ENCODE assay signal across 13 cellular contexts in the genomic region with DNA sequence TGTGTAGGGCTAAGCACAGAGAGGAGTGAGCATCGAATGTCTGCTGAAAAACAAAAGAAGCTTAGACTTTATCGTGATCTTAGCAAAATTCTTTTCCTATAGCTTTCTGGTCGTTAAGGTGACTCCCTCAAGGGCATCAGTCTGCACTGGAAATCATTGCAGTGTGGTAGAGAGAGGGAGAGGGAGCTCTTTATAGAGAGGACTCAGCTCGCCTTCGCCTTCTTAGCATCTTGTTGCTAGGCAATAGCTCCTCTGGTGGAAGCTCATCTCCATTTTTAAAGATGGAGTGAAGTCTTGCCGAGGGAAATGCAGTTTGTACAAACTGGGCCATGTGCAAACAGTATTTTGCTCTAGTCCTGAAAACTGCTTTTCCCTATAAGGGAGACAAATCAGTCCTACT.
DNase-seq lines count a peak whose midpoint lies in the region; ATAC-seq and TF ChIP-seq lines count a peak whose summit lies in the region.
"Had no signal": no experiment of that assay in that cellular context is flagged by ENCODE, and none has a peak within 500 bp of the region (broad histone marks: within the 10 kb centered on the region; RNA-seq: fewer than 3 reads in every experiment).

No MANE protein-coding gene starts in this region.

- no peak overlapping the region for H3K27ac Mint-ChIP-seq in GM23338
- no peak overlapping the region for H3K27ac Mint-ChIP-seq in activated naive CD4-positive, alpha-beta T cell treated with anti-CD3 and anti-CD28 coated beads for 36 hours
- H3K27ac Mint-ChIP-seq: activated B cell treated with CpG ODN at 0.5 μM for 24 hours; activated naive CD8-positive, alpha-beta T cell treated with anti-CD3 and anti-CD28 coated beads, Interleukin-2, amount 10 ng/mL, durations not matched to agents 7 days and 5 days; naive thymus-derived CD4-positive, alpha-beta T cell had no signal

- no peaks in the 10 kb centered on the region for H3K4me1 Mint-ChIP-seq in GM23338
- H3K4me1 Mint-ChIP-seq in activated naive CD4-positive, alpha-beta T cell treated with anti-CD3 and anti-CD28 coated beads for 36 hours (ENCODE audit: low read depth): no peaks in the 10 kb centered on the region
- H3K4me1 Mint-ChIP-seq: activated B cell treated with CpG ODN at 0.5 μM for 24 hours had no signal

- no peaks in the 10 kb centered on the region; the same call in 2 of the 3 replicates for H3K9me3 Mint-ChIP-seq in GM23338
- no peaks in the 10 kb centered on the region for H3K9me3 Mint-ChIP-seq in activated naive CD4-positive, alpha-beta T cell treated with anti-CD3 and anti-CD28 coated beads for 36 hours
- H3K9me3 Mint-ChIP-seq: activated naive CD8-positive, alpha-beta T cell treated with anti-CD3 and anti-CD28 coated beads, Interleukin-2, amount 10 ng/mL, durations not matched to agents 7 days and 5 days had no signal

- WGBS in neuronal stem cell (ENCODE audit: extremely low coverage in 2 of 2, insufficient read length in 2 of 2, insufficient replicate concordance in 1 of 2), 2 donors: no CpG with 5 or more reads among the region's 6 CpGs

- peak overlapping the region; percentile 0; the same call in 1 of the 2 replicates for H2AFZ ChIP-seq in GM23338
- peak overlapping the region; percentile 68 for H2AFZ ChIP-seq in neuronal stem cell (ENCODE audit: low read length)

- no peak overlapping the region for H2BK5ac ChIP-seq in neuronal stem cell (ENCODE audit: low read length)

- H3K9ac ChIP-seq in neuronal stem cell (ENCODE audit: low read depth, low read length, poor library complexity): no peak overlapping the region

- H3K27me3 Mint-ChIP-seq in GM23338 (ENCODE audit: insufficient read depth, low read depth, poor library complexity): no peaks in the 10 kb centered on the region
- H3K27me3 Mint-ChIP-seq in activated naive CD4-positive, alpha-beta T cell treated with anti-CD3 and anti-CD28 coated beads for 36 hours (ENCODE audit: low read depth): peaks cover 14% of the 10 kb centered on the region
- H3K27me3 Mint-ChIP-seq: activated naive CD8-positive, alpha-beta T cell treated with anti-CD3 and anti-CD28 coated beads, Interleukin-2, amount 10 ng/mL, durations not matched to agents 7 days and 5 days had no signal

- CTCF ChIA-PET in activated naive CD4-positive, alpha-beta T cell treated with anti-CD3 and anti-CD28 coated beads for 36 hours (lab: Charles Lee): interaction anchor here (0.6 to 1.0 kb wide), 5 partner anchors 14 to 1253 kb away, joined by 3 read pairs; no protein-coding TSS in a partner anchor

- H3K4me2 ChIP-seq in GM23338 (peak overlapping the region; percentile 44; the same call in 1 of the 2 replicates), neuronal stem cell (ENCODE audit: insufficient read depth, low read length, poor library complexity, severe bottlenecking) (no peak overlapping the region)

- no peak overlapping the region for H2BK15ac ChIP-seq in neuronal stem cell (ENCODE audit: low read length)

- intact Hi-C loops in activated naive CD4-positive, alpha-beta T cell treated with anti-CD3 and anti-CD28 coated beads for 36 hours (cut with micrococcal nuclease): loop anchor here (5.0 to 10.0 kb wide), 2 partner anchors 387 to 679 kb away; no protein-coding TSS in a partner anchor

- no peak overlapping the region for H2BK12ac ChIP-seq in neuronal stem cell (ENCODE audit: low read length)

- DNase-seq in GM23338 (ENCODE audit: low spot score) (peak; percentile 87), NCI-H2227 treated with DMSO at 0.1 percent for 48 hours (lab: John Stamatoyannopoulos, UW) (peak; percentile 87), choroid plexus epithelial cell (ENCODE audit: low read depth) (peak; percentile 16), neuronal stem cell (ENCODE audit: low spot score) (peak; percentile 9), kidney glomerular epithelial cell (lab: John Stamatoyannopoulos, UW) (no peak)
- no peak for DNase-seq in activated naive CD4-positive, alpha-beta T cell treated with anti-CD3 and anti-CD28 coated beads for 36 hours
- DNase-seq: activated B cell treated with CpG ODN at 0.5 μM for 24 hours; activated naive CD8-positive, alpha-beta T cell treated with anti-CD3 and anti-CD28 coated beads, Interleukin-2, amount 10 ng/mL, durations not matched to agents 7 days and 5 days; naive thymus-derived CD4-positive, alpha-beta T cell; NK-92 treated with Interleukin-12 subunit alpha and Interleukin-12 subunit beta, amount 100 ng/mL, for 24 hours had no signal

- H4K8ac ChIP-seq in neuronal stem cell (ENCODE audit: low read depth, low read length): no peak overlapping the region

- ATAC-seq in GM23338: peak; percentile 95
- no peak for ATAC-seq in GM21619 (IDR thresholded peaks at IDR 0.05; ENCODE audit: unreplicated experiment)
- ATAC-seq in HG02840 (IDR thresholded peaks at IDR 0.05; ENCODE audit: low FRiP score, unreplicated experiment): no peak
- ATAC-seq: naive thymus-derived CD4-positive, alpha-beta T cell had no signal

- H2BK120ac ChIP-seq in neuronal stem cell (ENCODE audit: low read depth, low read length): no peak overlapping the region

- H3K4me1 ChIP-seq in GM23338 (ENCODE audit: insufficient read depth) (0 out of 2 replicates have a peak, but pooled peaks cover 7% of the 10 kb centered on the region), neuronal stem cell (ENCODE audit: control insufficient read depth in 2 of 2, insufficient read depth in 1 of 2, low read depth in 1 of 2, low read length in 2 of 2) (peaks cover 5 to 20% of the 10 kb centered on the region in 2 donors)
- H3K4me1 ChIP-seq: SJSA1 had no signal

- no peaks in the 10 kb centered on the region for H3K9me2 ChIP-seq in GM23338 (ENCODE audit: insufficient read depth)

- H3K36me3 Mint-ChIP-seq in GM23338 (ENCODE audit: low read depth): no peaks in the 10 kb centered on the region
- no peaks in the 10 kb centered on the region for H3K36me3 Mint-ChIP-seq in activated naive CD4-positive, alpha-beta T cell treated with anti-CD3 and anti-CD28 coated beads for 36 hours (ENCODE audit: low read depth)
- H3K36me3 Mint-ChIP-seq: activated naive CD8-positive, alpha-beta T cell treated with anti-CD3 and anti-CD28 coated beads, Interleukin-2, amount 10 ng/mL, durations not matched to agents 7 days and 5 days had no signal

- H3F3A ChIP-seq in GM23338 (replicated peaks; ENCODE audit: low read depth): no peaks in the 10 kb centered on the region

- no peak overlapping the region for H3K4me3 Mint-ChIP-seq in GM23338
- H3K4me3 Mint-ChIP-seq in activated naive CD4-positive, alpha-beta T cell treated with anti-CD3 and anti-CD28 coated beads for 36 hours: no peak overlapping the region
- H3K4me3 Mint-ChIP-seq: activated B cell treated with CpG ODN at 0.5 μM for 24 hours; activated naive CD8-positive, alpha-beta T cell treated with anti-CD3 and anti-CD28 coated beads, Interleukin-2, amount 10 ng/mL, durations not matched to agents 7 days and 5 days; naive thymus-derived CD4-positive, alpha-beta T cell had no signal

- H3K23ac ChIP-seq in neuronal stem cell (ENCODE audit: low read depth, low read length, poor library complexity): no peak overlapping the region

- H3K18ac ChIP-seq in neuronal stem cell (ENCODE audit: low read length): no peak overlapping the region

- H3K27ac ChIP-seq in GM23338 (ENCODE audit: low read depth) (no peak overlapping the region), neuronal stem cell (replicated peaks; ENCODE audit: low read length) (no peak overlapping the region)
- H3K27ac ChIP-seq: SJSA1 had no signal

- no peaks in the 10 kb centered on the region for H3K9me3 ChIP-seq in neuronal stem cell (replicated peaks in 1 of 2; ENCODE audit: control insufficient read depth in 2 of 2, insufficient read depth in 1 of 2, low read depth in 1 of 2, low read length in 2 of 2)
- H3K9me3 ChIP-seq: SJSA1 had no signal

- no peak overlapping the region for H3K14ac ChIP-seq in neuronal stem cell (ENCODE audit: low read length)

- H4K20me1 ChIP-seq in GM23338 (replicated peaks; ENCODE audit: insufficient read depth): no peaks in the 10 kb centered on the region

- H3K27me3 ChIP-seq in GM23338 (ENCODE audit: insufficient read depth): no peaks in the 10 kb centered on the region
- no peaks in the 10 kb centered on the region for H3K27me3 ChIP-seq in neuronal stem cell (ENCODE audit: control insufficient read depth in 3 of 3, insufficient read depth in 3 of 3, low read depth in 1 of 3, low read length in 3 of 3)
- H3K27me3 ChIP-seq: SJSA1 had no signal

- no peaks in the 10 kb centered on the region for H3K36me3 ChIP-seq in GM23338 (ENCODE audit: insufficient read depth)
- H3K36me3 ChIP-seq in neuronal stem cell (replicated peaks in 1 of 2; ENCODE audit: control insufficient read depth in 2 of 2, insufficient read depth in 2 of 2, low read length in 2 of 2): no peaks in the 10 kb centered on the region
- H3K36me3 ChIP-seq: SJSA1 had no signal

- H3K4me3 ChIP-seq in GM23338: no peak overlapping the region
- no peak overlapping the region for H3K4me3 ChIP-seq in choroid plexus epithelial cell (ENCODE audit: low read depth, low read length)
- H3K4me3 ChIP-seq in neuronal stem cell (ENCODE audit: low read length in 2 of 2): no peak overlapping the region
- H3K4me3 ChIP-seq: SJSA1 had no signal

- no peaks in the 10 kb centered on the region for H3K79me2 ChIP-seq in GM23338 (replicated peaks; ENCODE audit: insufficient read depth)

- TF ChIP-seq CTCF in GM23338 (conservative IDR thresholded peaks at IDR 0.05; ENCODE audit: low read depth in 2 of 2) (no peak; a peak in 1 of 4 replicates), choroid plexus epithelial cell (conservative IDR thresholded peaks at IDR 0.05; ENCODE audit: low read depth, low read length) (no peak)

- H2AK5ac ChIP-seq in neuronal stem cell (ENCODE audit: low read depth, low read length): no peak overlapping the region

- no peak overlapping the region for H3K4ac ChIP-seq in neuronal stem cell (ENCODE audit: low read length)

- no peaks in the 10 kb centered on the region for H3K79me1 ChIP-seq in neuronal stem cell (ENCODE audit: low read depth, low read length)

- no peak overlapping the region for H4K91ac ChIP-seq in neuronal stem cell (ENCODE audit: low read depth, low read length, poor library complexity)

TF ChIP-seq in GM23338, 12 proteins besides CTCF, POLR2A, EP300 and RAD21:
- TF ChIP-seq EZH2phosphoT487 (IDR thresholded peaks at IDR 0.05; ENCODE audit: unreplicated experiment) (no peak), EZH2 (IDR thresholded peaks at IDR 0.05; ENCODE audit: low read depth, unreplicated experiment) (no peak), ZNF114 (CRISPR knock-in tag; IDR thresholded peaks at IDR 0.05) (no peak)

Comparison
In these comparisons a context has a peak if more than half of its experiments do, and no peak if none do; other contexts are left out.
1. DNase-seq: peak in GM23338 (single experiment), NCI-H2227 treated with DMSO at 0.1 percent for 48 hours (single experiment), choroid plexus epithelial cell (single experiment) and neuronal stem cell (single experiment); none in kidney glomerular epithelial cell (single experiment) and activated naive CD4-positive, alpha-beta T cell treated with anti-CD3 and anti-CD28 coated beads for 36 hours (single experiment).